24 cellular contexts compared by ENCODE assay signal in genomic region chr1:159173303-159173702, GRCh38. TPM values are rescaled to one million over a fixed set of nuclear protein-coding genes. Genes with fewer than 3 reads are reported as not detected.
A peak's percentile ranks its signal among the peaks of the same experiment; 100 is the strongest.
DNase-seq lines count a peak whose midpoint lies in the region; ATAC-seq and TF ChIP-seq lines count a peak whose summit lies in the region.
"Had no signal": no experiment of that assay in that cellular context is flagged by ENCODE, and none has a peak within 500 bp of the region (broad histone marks: within the 10 kb centered on the region; RNA-seq: fewer than 3 reads in every experiment).

No MANE protein-coding gene starts in this region.

- no peaks in the 10 kb centered on the region for H3K36me3 ChIP-seq in neural progenitor cell
- H3K36me3 ChIP-seq in OCI-LY7 (ENCODE audit: insufficient read depth, low read length), result no peaks in the 10 kb centered on the region
- H3K36me3 ChIP-seq: BLaER1 treated with 17β-estradiol and CSF1 and Interleukin-3, amounts not matched to agents 10 nM and 100 nM; esophagus squamous epithelium; gastroesophageal sphincter had no signal

- no TSS peak for BruUV-seq in OCI-LY7 (replicated peaks; lab: Mats Ljungman, UMichigan)

- H3K9me2 ChIP-seq in OCI-LY7 (ENCODE audit: insufficient read depth, low read length), result no peaks in the 10 kb centered on the region

- peak overlapping the region; percentile 60 for H3K4me3 ChIP-seq in fibroblast of pulmonary artery (replicated peaks; ENCODE audit: low read depth, low read length)
- peak overlapping the region; percentile 97 for H3K4me3 ChIP-seq in neural progenitor cell
- H3K4me3 ChIP-seq in OCI-LY7 (ENCODE audit: low read depth, low read length, poor library complexity, severe bottlenecking), result no peak overlapping the region
- H3K4me3 ChIP-seq: BLaER1 treated with 17β-estradiol and CSF1 and Interleukin-3, amounts not matched to agents 10 nM and 100 nM had no signal

- H3K9ac ChIP-seq in neural progenitor cell, result no peak overlapping the region
- H3K9ac ChIP-seq: BLaER1 treated with 17β-estradiol and CSF1 and Interleukin-3, amounts not matched to agents 10 nM and 100 nM; parathyroid adenoma had no signal

- H3K4me2 ChIP-seq in neural progenitor cell, result peak overlapping the region; percentile 96
- no peak overlapping the region for H3K4me2 ChIP-seq in OCI-LY7 (ENCODE audit: low read length)

- H3K4me1 Mint-ChIP-seq in WTC11, result peaks cover 19% of the 10 kb centered on the region
- peaks cover 18% of the 10 kb centered on the region for H3K4me1 Mint-ChIP-seq in neural progenitor cell
- H3K4me1 Mint-ChIP-seq: activated naive CD8-positive, alpha-beta T cell treated with anti-CD3 and anti-CD28 coated beads for 36 hours had no signal

- no peak overlapping the region for H3K27ac ChIP-seq in neural progenitor cell
- H3K27ac ChIP-seq in OCI-LY7 (ENCODE audit: low read depth, low read length, poor library complexity, severe bottlenecking), result no peak overlapping the region
- H3K27ac ChIP-seq: BLaER1 treated with 17β-estradiol and CSF1 and Interleukin-3, amounts not matched to agents 10 nM and 100 nM; parathyroid adenoma had no signal

- H3K79me2 ChIP-seq in neural progenitor cell (ENCODE audit: low read depth) (peaks cover 8% of the 10 kb centered on the region), OCI-LY7 (ENCODE audit: insufficient read depth, low read depth, low read length) (no peaks in the 10 kb centered on the region)
- H3K79me2 ChIP-seq: parathyroid adenoma had no signal

- no peak for TF ChIP-seq CTCF in WTC11 (IDR thresholded peaks at IDR 0.05)
- TF ChIP-seq CTCF in fibroblast of pulmonary artery (IDR thresholded peaks at IDR 0.05; ENCODE audit: low read length, missing control alignments), result no peak
- TF ChIP-seq CTCF in neural progenitor cell (IDR thresholded peaks at IDR 0.05), result no peak
- no peak for TF ChIP-seq CTCF in OCI-LY7 (conservative IDR thresholded peaks at IDR 0.05; ENCODE audit: low read length)

- DNase-seq in WTC11 (ENCODE audit: low spot score) (no peak), fibroblast of pulmonary artery (ENCODE audit: low read depth) (no peak), neural progenitor cell (ENCODE audit: low spot score) (no peak), UCSD-AML1 (lab: John Stamatoyannopoulos, UW; ENCODE audit: unreplicated experiment) (no peak), OCI-LY7 (ENCODE audit: low spot score) (no peak)
- no peak for DNase-seq in activated CD4-positive, alpha-beta T cell treated with anti-CD3 and anti-CD28 coated beads, Interleukin-2, amount 50 U/mL, for 48 hours
- DNase-seq: ACHN; activated CD4-positive, alpha-beta T cell treated with anti-CD3 and anti-CD28 coated beads, Interleukin-2, amount 50 U/mL, for 4 hours; activated naive CD8-positive, alpha-beta T cell treated with anti-CD3 and anti-CD28 coated beads for 36 hours; COR-L47; effector memory CD4-positive, alpha-beta T cell; esophagus squamous epithelium; NCI-H1105 treated with DMSO at 0.1 percent for 48 hours; NCI-H2081; stimulated activated CD4-positive, alpha-beta T cell treated with anti-CD3 and anti-CD28 coated beads, Interleukin-12 subunit alpha, Interleukin-12 subunit beta, amount 100 ng/mL, for 4 hours; stimulated activated CD4-positive, alpha-beta T cell treated with anti-CD3 and anti-CD28 coated beads, Interleukin-4, amount 100 ng/mL, for 24 hours; stimulated activated naive CD4-positive, alpha-beta T cell had no signal

- H2AFZ ChIP-seq in neural progenitor cell (replicated peaks) (no peak overlapping the region), OCI-LY7 (ENCODE audit: low read length) (no peak overlapping the region)
- H2AFZ ChIP-seq: parathyroid adenoma had no signal

- H3K9me3 ChIP-seq in neural progenitor cell (ENCODE audit: low read depth) (no peaks in the 10 kb centered on the region), OCI-LY7 (ENCODE audit: low read length) (no peaks in the 10 kb centered on the region)
- H3K9me3 ChIP-seq: BLaER1 treated with 17β-estradiol and CSF1 and Interleukin-3, amounts not matched to agents 10 nM and 100 nM; esophagus squamous epithelium; gastroesophageal sphincter had no signal

- H3F3A ChIP-seq in neural progenitor cell (ENCODE audit: low read depth), result no peaks in the 10 kb centered on the region

- ATAC-seq in GM18868 (IDR thresholded peaks at IDR 0.05; ENCODE audit: unreplicated experiment), result peak; percentile 68
- ATAC-seq in WTC11, result peak; percentile 1; the same call in 1 of the 2 replicates
- no peak for ATAC-seq in GM19324 (IDR thresholded peaks at IDR 0.05; ENCODE audit: low FRiP score, unreplicated experiment)

- H3K27ac Mint-ChIP-seq in WTC11, result no peak overlapping the region
- H3K27ac Mint-ChIP-seq in neural progenitor cell, result no peak overlapping the region
- H3K27ac Mint-ChIP-seq: activated naive CD8-positive, alpha-beta T cell treated with anti-CD3 and anti-CD28 coated beads for 36 hours; IgD-negative memory B cell had no signal

- H3K27me3 ChIP-seq in neural progenitor cell, result no peaks in the 10 kb centered on the region

- CTCF ChIA-PET in WTC11 (lab: Charles Lee), result interaction anchor here (1.7 to 3.4 kb wide), 5 partner anchors 15 to 38 kb away, joined by 8 to 23 read pairs (median 14); partner anchors contain the start of gene ACKR1
- CTCF ChIA-PET in OCI-LY7 (lab: Charles Lee; ENCODE audit: unreplicated experiment), result no interaction called here

- H3K36me3 Mint-ChIP-seq in WTC11, result no peaks in the 10 kb centered on the region
- no peaks in the 10 kb centered on the region for H3K36me3 Mint-ChIP-seq in neural progenitor cell
- H3K36me3 Mint-ChIP-seq: activated naive CD8-positive, alpha-beta T cell treated with anti-CD3 and anti-CD28 coated beads for 36 hours had no signal

- H3K27me3 Mint-ChIP-seq in WTC11 (ENCODE audit: low read depth), result peaks cover 23% of the 10 kb centered on the region
- H3K27me3 Mint-ChIP-seq in neural progenitor cell (ENCODE audit: insufficient read depth, low read depth), result peaks cover 8% of the 10 kb centered on the region

- H3K9me3 Mint-ChIP-seq in WTC11, result no peaks in the 10 kb centered on the region
- H3K9me3 Mint-ChIP-seq in neural progenitor cell, result no peaks in the 10 kb centered on the region
- H3K9me3 Mint-ChIP-seq: activated naive CD8-positive, alpha-beta T cell treated with anti-CD3 and anti-CD28 coated beads for 36 hours had no signal

- H3K4me3 Mint-ChIP-seq in WTC11 (peak overlapping the region; percentile 89), neural progenitor cell (peak overlapping the region; percentile 94)
- H3K4me3 Mint-ChIP-seq: activated naive CD8-positive, alpha-beta T cell treated with anti-CD3 and anti-CD28 coated beads for 36 hours had no signal

- POLR2A ChIA-PET in WTC11 (lab: Charles Lee), result interaction anchor here (1.0 kb wide), 1 partner anchor 15 kb away, joined by 6 read pairs; no protein-coding TSS in a partner anchor
- POLR2A ChIA-PET in OCI-LY7 (lab: Charles Lee), result no interaction called here

- intact Hi-C loops in OCI-LY7 (cut with micrococcal nuclease; ENCODE audit: unreplicated experiment), result no loop called here

- peaks cover 14% of the 10 kb centered on the region for H3K4me1 ChIP-seq in neural progenitor cell
- no peaks in the 10 kb centered on the region for H3K4me1 ChIP-seq in OCI-LY7 (ENCODE audit: insufficient read depth, low read length, poor library complexity, severe bottlenecking)
- H3K4me1 ChIP-seq: BLaER1 treated with 17β-estradiol and CSF1 and Interleukin-3, amounts not matched to agents 10 nM and 100 nM; parathyroid adenoma had no signal

- H4K20me1 ChIP-seq in neural progenitor cell (ENCODE audit: low read depth) (peaks cover 73% of the 10 kb centered on the region), OCI-LY7 (ENCODE audit: insufficient read depth, low read length) (no peaks in the 10 kb centered on the region)

TF ChIP-seq in WTC11, 78 proteins besides CTCF, POLR2A, EP300 and RAD21:
- TF ChIP-seq PRRX2 (CRISPR knock-in tag; IDR thresholded peaks at IDR 0.05), result no peak
- no peak for TF ChIP-seq MXD4 (CRISPR knock-in tag; IDR thresholded peaks at IDR 0.05; ENCODE audit: borderline replicate concordance)
- TF ChIP-seq E2F5 (CRISPR knock-in tag; IDR thresholded peaks at IDR 0.05), result no peak
- TF ChIP-seq ZNF232 (CRISPR knock-in tag; IDR thresholded peaks at IDR 0.05), result no peak
- TF ChIP-seq MAX (CRISPR knock-in tag; IDR thresholded peaks at IDR 0.05), result no peak
- no peak for TF ChIP-seq CBFB (CRISPR knock-in tag; IDR thresholded peaks at IDR 0.05; ENCODE audit: low read depth)
- no peak for TF ChIP-seq RORB (CRISPR knock-in tag; IDR thresholded peaks at IDR 0.05)
- TF ChIP-seq FOXK1 (CRISPR knock-in tag; IDR thresholded peaks at IDR 0.05), result no peak
- TF ChIP-seq ZNF219 (CRISPR knock-in tag; IDR thresholded peaks at IDR 0.05; ENCODE audit: borderline replicate concordance), result no peak

RNA-seq across cellular contexts. Expression of gene CADM3, which starts 1.9 kb away (rescaled TPM):
- total RNA-seq in WTC11 (2021) (5.1 to 5.5 TPM (median 5.3 TPM) in 3 replicates), neural progenitor cell (ENCODE audit: low replicate concordance) (6.9 and 15.3 TPM in 2 replicates), OCI-LY7 (2022) (not detected in 2 replicates)
- total RNA-seq in OCI-LY7 (2014; rRNA removed; shearing (Covaris generic)), result not detected in 2 replicates
- total RNA-seq: activated naive CD8-positive, alpha-beta T cell treated with anti-CD3 and anti-CD28 coated beads for 36 hours had no signal

RNA-seq across cellular contexts. Expression of gene ACKR1, which starts 31.4 kb away (rescaled TPM):
- total RNA-seq in WTC11 (2021) (0.18 to 0.63 TPM (median 0.34 TPM) in 3 replicates), neural progenitor cell (ENCODE audit: low replicate concordance) (0.74 TPM in 1 of 2 replicates, not detected in the other), OCI-LY7 (2022) (not detected in 2 replicates)
- not detected in 2 replicates for total RNA-seq in OCI-LY7 (2014; rRNA removed; shearing (Covaris generic))
- total RNA-seq: activated naive CD8-positive, alpha-beta T cell treated with anti-CD3 and anti-CD28 coated beads for 36 hours; chondrocyte had no signal
